21 cellular contexts compared by ENCODE assay signal in genomic region chr11:44298862-44299261, GRCh38. TPM values are rescaled to one million over a fixed set of nuclear protein-coding genes. Genes with fewer than 3 reads are reported as not detected.
DNase-seq lines count a peak whose midpoint lies in the region; ATAC-seq, FAIRE-seq and TF ChIP-seq lines count a peak whose summit lies in the region.
"Had no signal": no experiment of that assay in that cellular context is flagged by ENCODE, and none has a peak within 500 bp of the region (broad histone marks: within the 10 kb centered on the region; RNA-seq: fewer than 3 reads in every experiment).

No MANE protein-coding gene starts in this region.

- POLR2A ChIA-PET in H1 (lab: Charles Lee; ENCODE audit: partially characterized antibody): interaction anchor here (0.7 kb wide), 1 partner anchor 12 kb away, joined by 3 read pairs; no protein-coding TSS in a partner anchor

- ATAC-seq in HG02885 (IDR thresholded peaks at IDR 0.05; ENCODE audit: poor library complexity, unreplicated experiment): no peak

- no peak overlapping the region for H3K9ac ChIP-seq in H1 (replicated peaks in 1 of 4; ENCODE audit: extremely low read depth in 1 of 4, low read depth in 3 of 4, low read length in 3 of 4)

- no peak overlapping the region for H2AK5ac ChIP-seq in H1 (ENCODE audit: low read depth, low read length)

- H3K9me3 ChIP-seq in H1 (ENCODE audit: insufficient read depth in 2 of 2, low read depth in 1 of 2, low read length in 1 of 2): no peaks in the 10 kb centered on the region; a peak in 1 of 4 replicates

- H2BK15ac ChIP-seq in H1 (ENCODE audit: low read length): 0 out of 2 replicates have a peak overlapping the region, but pooled peaks have one; percentile 40

- peak overlapping the region; percentile 65 for H3K27ac Mint-ChIP-seq in activated naive CD4-positive, alpha-beta T cell treated with anti-CD3 and anti-CD28 coated beads, Interleukin-2, amount 10 ng/mL, durations not matched to agents 7 days and 5 days
- H3K27ac Mint-ChIP-seq: CD4-positive, alpha-beta memory T cell; HFFc6 had no signal

- no peak overlapping the region for H3K56ac ChIP-seq in H1 (replicated peaks; ENCODE audit: insufficient read length, low read depth, low read length)

- H3K4me1 ChIP-seq in H1 (replicated peaks in 1 of 4; ENCODE audit: control insufficient read depth in 3 of 4, insufficient read depth in 4 of 4, low read length in 3 of 4): peaks cover 0 to 7% (median 1%) of the 10 kb centered on the region in 4 experiments; a peak in 2 of 7 replicates

- no peak overlapping the region for H3K23ac ChIP-seq in H1 (ENCODE audit: insufficient read length)

- H3K27ac ChIP-seq in H1 (ENCODE audit: low read depth, low read length): no peak overlapping the region
- H3K27ac ChIP-seq: 22Rv1 had no signal

- H4K5ac ChIP-seq in H1 (ENCODE audit: insufficient read length, low read depth, low read length): no peak overlapping the region

- no peak for TF ChIP-seq POLR2A in H1 (IDR thresholded peaks at IDR 0.05; ENCODE audit: control extremely low read depth in 1 of 2, low read depth in 2 of 2, low read length in 2 of 2)

- H2AFZ ChIP-seq in H1 (ENCODE audit: low read length): no peak overlapping the region

- H2BK20ac ChIP-seq in H1 (ENCODE audit: low read length): no peak overlapping the region

- no peak overlapping the region for H3K14ac ChIP-seq in H1 (ENCODE audit: insufficient read length)

- no peak overlapping the region for H2BK120ac ChIP-seq in H1 (replicated peaks; ENCODE audit: low read depth, low read length)

- no peaks in the 10 kb centered on the region for H3K4me1 Mint-ChIP-seq in activated naive CD4-positive, alpha-beta T cell treated with anti-CD3 and anti-CD28 coated beads, Interleukin-2, amount 10 ng/mL, durations not matched to agents 7 days and 5 days

- H3K79me1 ChIP-seq in H1 (ENCODE audit: low read depth, low read length): no peaks in the 10 kb centered on the region

- peaks cover 0 to 3% of the 10 kb centered on the region in 2 experiments for H4K20me1 ChIP-seq in H1 (replicated peaks in 1 of 2; ENCODE audit: control insufficient read depth in 1 of 2, insufficient read depth in 2 of 2, low read length in 2 of 2)

- no peak overlapping the region for H3K4me2 ChIP-seq in H1 (ENCODE audit: insufficient read depth in 1 of 2, low read depth in 2 of 2, low read length in 2 of 2)

- H3K36me3 ChIP-seq in H1 (ENCODE audit: control insufficient read depth in 2 of 4, insufficient read depth in 4 of 4, low read length in 3 of 4): no peaks in the 10 kb centered on the region

- peaks cover 21 to 43% (median 36%) of the 10 kb centered on the region in 4 experiments for H3K27me3 ChIP-seq in H1 (replicated peaks in 1 of 4; ENCODE audit: control insufficient read depth in 3 of 4, extremely low read depth in 1 of 4, insufficient read depth in 3 of 4, low read length in 3 of 4)

- TF ChIP-seq EP300 in H1 (IDR thresholded peaks at IDR 0.05; ENCODE audit: borderline replicate concordance in 1 of 2, low read depth in 2 of 2, low read length in 2 of 2): no peak

- H4K8ac ChIP-seq in H1 (ENCODE audit: extremely low read depth, insufficient read depth, low read length): no peak overlapping the region

- H3K4me3 Mint-ChIP-seq in activated naive CD4-positive, alpha-beta T cell treated with anti-CD3 and anti-CD28 coated beads, Interleukin-2, amount 10 ng/mL, durations not matched to agents 7 days and 5 days: no peak overlapping the region
- H3K4me3 Mint-ChIP-seq: CD4-positive, alpha-beta memory T cell; HFFc6 had no signal

- no peaks in the 10 kb centered on the region for H3K23me2 ChIP-seq in H1 (ENCODE audit: low read depth, low read length)

- 93% methylated on average over 2 of the region's 2 CpGs; no CpG with 5 or more reads in 1 of the 2 experiments for WGBS in H1 (ENCODE audit: extremely low coverage in 1 of 2, insufficient coverage in 1 of 2, insufficient read length in 1 of 2, insufficient replicate concordance in 2 of 2, low coverage in 1 of 2, low lambda C conversion rate in 2 of 2, missing lambda C conversion rate in 1 of 2), 2 experiments

- H2BK5ac ChIP-seq in H1 (ENCODE audit: low read depth, low read length): no peak overlapping the region

- H3K9me3 Mint-ChIP-seq in activated naive CD4-positive, alpha-beta T cell treated with anti-CD3 and anti-CD28 coated beads, Interleukin-2, amount 10 ng/mL, durations not matched to agents 7 days and 5 days: no peaks in the 10 kb centered on the region
- H3K9me3 Mint-ChIP-seq: CD4-positive, alpha-beta memory T cell; HFFc6 had no signal

- TF ChIP-seq CTCF in H1 (IDR thresholded peaks at IDR 0.05; ENCODE audit: control extremely low read depth in 1 of 3, insufficient read depth in 1 of 3, low read depth in 1 of 3, low read length in 3 of 3): no peak

- H3K4me3 ChIP-seq in H1 (ENCODE audit: extremely low read depth in 1 of 4, insufficient read depth in 2 of 4, low read depth in 3 of 4, low read length in 4 of 4): no peak overlapping the region

- CTCF ChIA-PET in activated naive CD4-positive, alpha-beta T cell treated with anti-CD3 and anti-CD28 coated beads, Interleukin-2, amount 10 ng/mL, durations not matched to agents 7 days and 5 days (lab: Charles Lee): interaction anchor here (0.7 kb wide), 1 partner anchor 10 kb away, joined by 3 read pairs; no protein-coding TSS in a partner anchor
- CTCF ChIA-PET in H1 (lab: Charles Lee; ENCODE audit: partially characterized antibody): interaction anchor here (0.6 to 4.8 kb wide), 6 partner anchors 13 to 797 kb away, joined by 3 to 22 read pairs (median 5); no protein-coding TSS in a partner anchor

- no peaks in the 10 kb centered on the region for H3K79me2 ChIP-seq in H1 (ENCODE audit: control insufficient read depth in 1 of 2, insufficient read depth in 2 of 2, low read length in 2 of 2)

- FAIRE-seq in H1 (lab: Jason Lieb, UNC): no peak
- FAIRE-seq: A204.1, GM12892 had no signal

- H4K91ac ChIP-seq in H1 (replicated peaks; ENCODE audit: insufficient read length, low read length): no peak overlapping the region

- H3K4ac ChIP-seq in H1 (replicated peaks; ENCODE audit: insufficient read length, low read depth, low read length): no peak overlapping the region

- H3K27me3 Mint-ChIP-seq in activated naive CD4-positive, alpha-beta T cell treated with anti-CD3 and anti-CD28 coated beads, Interleukin-2, amount 10 ng/mL, durations not matched to agents 7 days and 5 days: peaks cover 64% of the 10 kb centered on the region

- no peak for TF ChIP-seq RAD21 in H1 (IDR thresholded peaks at IDR 0.05 in 1 of 2, conservative IDR thresholded peaks at IDR 0.05 in 1 of 2; ENCODE audit: low read depth in 2 of 2, low read length in 2 of 2)

- H2BK12ac ChIP-seq in H1 (ENCODE audit: low read depth, low read length): no peak overlapping the region

- DNase-seq in activated naive CD4-positive, alpha-beta T cell treated with anti-CD3 and anti-CD28 coated beads, Interleukin-2, amount 10 ng/mL, durations not matched to agents 7 days and 5 days: no peak
- no peak for DNase-seq in activated naive CD4-positive, alpha-beta T cell treated with anti-CD3 and anti-CD28 coated beads, Interleukin-2, amount 50 U/mL, for 16 hours
- DNase-seq in HT-29 (ENCODE audit: low spot score) (peak; percentile 16), H1 (ENCODE audit: low read depth in 1 of 2, low spot score in 2 of 2) (no peak), occipital lobe (lab: John Stamatoyannopoulos, UW) (no peak), SHP77 (lab: John Stamatoyannopoulos, UW) (no peak)
- DNase-seq: C1 segment of cervical spinal cord; Calu3; CD4-positive, alpha-beta memory T cell; COR-L47; DMS53; DMS79 treated with DMSO at 0.1 percent for 48 hours; GF-D8; GOT3; HCEC 1CT; HFFc6 had no signal

- no peaks in the 10 kb centered on the region for H3K36me3 Mint-ChIP-seq in activated naive CD4-positive, alpha-beta T cell treated with anti-CD3 and anti-CD28 coated beads, Interleukin-2, amount 10 ng/mL, durations not matched to agents 7 days and 5 days
- H3K36me3 Mint-ChIP-seq: CD4-positive, alpha-beta memory T cell had no signal

- no peak overlapping the region for H3K18ac ChIP-seq in H1 (ENCODE audit: extremely low read depth, low read length)

TF ChIP-seq in H1, 55 proteins besides CTCF, POLR2A, EP300 and RAD21:
- no peak for TF ChIP-seq SRF (IDR thresholded peaks at IDR 0.05; ENCODE audit: low read depth, low read length)

RNA-seq across cellular contexts. Expression of gene ALX4, which starts 11.1 kb away (rescaled TPM):
- total RNA-seq in HT-29 (2014; rRNA removed; shearing (Covaris generic)): not detected in 2 replicates
- not detected in 2 replicates for total RNA-seq in H1 (2021; fragmentation: NEBNext Ultra II Directional; extraction: Animal tissue kit (Norgen Biotek cat#: 25700))
- polyA plus RNA-seq in H1 (2011; rRNA removed): not detected in 2 replicates
- polyA plus RNA-seq in H1 (2011; cell fraction: cytosol; rRNA removed): not detected
- not detected for polyA plus RNA-seq in H1 (2011; cell fraction: nucleus; rRNA removed)
- polyA plus RNA-seq in H1 (2012, experiment 1 of 2): 0.05 to 0.06 TPM in 2 of 4 replicates, not detected in the others
- polyA plus RNA-seq in H1 (2012, experiment 2 of 2): not detected
- polyA plus RNA-seq in H1 (2013, experiment 1 of 2): not detected
- not detected for polyA plus RNA-seq in H1 (2013, experiment 2 of 2)
- polyA minus RNA-seq in H1 (2011; rRNA and poly(A)+ RNA removed): not detected in 2 replicates
- not detected for polyA minus RNA-seq in H1 (2011; cell fraction: cytosol; rRNA and poly(A)+ RNA removed)
- not detected for polyA minus RNA-seq in H1 (2011; cell fraction: nucleus; rRNA and poly(A)+ RNA removed)
- total RNA-seq in occipital lobe: 1.1 TPM
- total RNA-seq: Calu3; CD4-positive, alpha-beta memory T cell; H7 had no signal
- polyA plus RNA-seq: CD4-positive, alpha-beta memory T cell had no signal
